Comparison of ENCODE assay signal across 8 cellular contexts in the genomic region with DNA sequence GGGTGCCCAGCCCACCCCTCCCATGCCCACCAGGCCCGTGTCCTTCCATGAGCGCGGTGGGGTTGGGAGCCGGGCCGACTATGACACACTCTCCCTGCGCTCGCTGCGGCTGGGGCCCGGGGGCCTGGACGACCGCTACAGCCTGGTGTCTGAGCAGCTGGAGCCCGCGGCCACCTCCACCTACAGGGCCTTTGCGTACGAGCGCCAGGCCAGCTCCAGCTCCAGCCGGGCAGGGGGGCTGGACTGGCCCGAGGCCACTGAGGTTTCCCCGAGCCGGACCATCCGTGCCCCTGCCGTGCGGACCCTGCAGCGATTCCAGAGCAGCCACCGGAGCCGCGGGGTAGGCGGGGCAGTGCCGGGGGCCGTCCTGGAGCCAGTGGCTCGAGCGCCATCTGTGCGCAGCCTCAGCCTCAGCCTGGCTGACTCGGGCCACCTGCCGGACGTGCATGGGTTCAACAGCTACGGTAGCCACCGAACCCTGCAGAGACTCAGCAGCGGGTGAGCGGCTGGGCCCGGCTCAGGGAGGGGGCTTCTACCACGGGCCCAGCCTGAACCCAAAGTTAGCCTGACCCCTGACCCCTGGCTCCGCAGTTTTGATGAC. TPM values are rescaled to one million over a fixed set of nuclear protein-coding genes. Genes with fewer than 3 reads are reported as not detected.
DNase-seq lines count a peak whose midpoint lies in the region; ATAC-seq and TF ChIP-seq lines count a peak whose summit lies in the region.

No MANE protein-coding gene starts in this region.

- no peaks in the 10 kb centered on the region for H3K9me3 ChIP-seq in stomach

- TF ChIP-seq POLR2A in stomach (IDR thresholded peaks at IDR 0.05) = no peak

- H2AFZ ChIP-seq in KMS-11 (ENCODE audit: low read depth) = peak overlapping the region; percentile 18; the same call in 1 of the 2 replicates

- WGBS in stomach, 5 donors = 36 to 72% (median 55%) methylated on average over 19 to 43 of the region's 43 CpGs

- no peaks in the 10 kb centered on the region for H3K9me3 Mint-ChIP-seq in activated T-cell treated with anti-CD3 and anti-CD28 coated beads, Interleukin-2, amount 50 U/mL, for 4 hours

- no peaks in the 10 kb centered on the region for H3K79me2 ChIP-seq in KMS-11 (ENCODE audit: insufficient read depth, low read depth)

- intact Hi-C loops in left cardiac atrium (cut with DNase I) = loop anchor here in 1 of 2 donors (10.0 kb wide), 1 partner anchor 142 kb away; no protein-coding TSS in a partner anchor
- intact Hi-C loops in stomach (cut with DNase I; ENCODE audit: low total_unique reads) = no loop called here

- in situ Hi-C loops in ACHN (cut with HindIII; ENCODE audit: low pct_ligation_motif_present, low pct_unique_long_range_greater_than_20kb, low sequenced_read_pairs) = no loop called here

- H3K4me1 ChIP-seq in KMS-11 (ENCODE audit: low read depth, poor library complexity, severe bottlenecking) (no peaks in the 10 kb centered on the region), stomach (peaks cover 9 to 44% (median 39%) of the 10 kb centered on the region in 4 donors)

- H4K20me1 ChIP-seq in KMS-11 (ENCODE audit: insufficient read depth) = no peaks in the 10 kb centered on the region

- no peaks in the 10 kb centered on the region for H3K27me3 Mint-ChIP-seq in activated T-cell treated with anti-CD3 and anti-CD28 coated beads, Interleukin-2, amount 50 U/mL, for 4 hours (ENCODE audit: low read depth)

- H3K4me3 ChIP-seq in KMS-11 (IDR thresholded peaks at IDR 0.05; ENCODE audit: insufficient read depth, low read depth, low read length) (no peak overlapping the region), stomach (peak overlapping the region; percentile 23 to 48 (median 42))

- DNase-seq in ACHN = peak; percentile 83
- DNase-seq in activated T-cell treated with anti-CD3 and anti-CD28 coated beads, Interleukin-2, amount 50 U/mL, for 4 hours = peak; percentile 41
- peak; percentile 74 for DNase-seq in left cardiac atrium
- DNase-seq in stomach = no peak
- no peak for DNase-seq in NCI-H446 (lab: John Stamatoyannopoulos, UW)
- no peak for DNase-seq in DMS79 (lab: John Stamatoyannopoulos, UW)

- peaks cover 24% of the 10 kb centered on the region for H3K27me3 ChIP-seq in KMS-11 (ENCODE audit: insufficient read depth, low read depth)
- H3K27me3 ChIP-seq in stomach = peaks cover 0 to 39% (median 10%) of the 10 kb centered on the region in 3 donors

- H3K4me3 Mint-ChIP-seq in activated T-cell treated with anti-CD3 and anti-CD28 coated beads, Interleukin-2, amount 50 U/mL, for 4 hours = no peak overlapping the region

- TF ChIP-seq EP300 in stomach (IDR thresholded peaks at IDR 0.05) = no peak

- no peaks in the 10 kb centered on the region for H3K36me3 Mint-ChIP-seq in activated T-cell treated with anti-CD3 and anti-CD28 coated beads, Interleukin-2, amount 50 U/mL, for 4 hours (ENCODE audit: insufficient read depth)

- H3K4me2 ChIP-seq in KMS-11 = peak overlapping the region; percentile 42; the same call in 1 of the 2 replicates

- H3K27ac ChIP-seq in KMS-11 (no peak overlapping the region), stomach (no peak overlapping the region)

- TF ChIP-seq CTCF in KMS-11 (conservative IDR thresholded peaks at IDR 0.05; ENCODE audit: low read depth, low read length) (peak; percentile 40), stomach (IDR thresholded peaks at IDR 0.05) (peak in 3 of 7 experiments; percentile 23 to 24 (median 23))

- H3K4me1 Mint-ChIP-seq in activated T-cell treated with anti-CD3 and anti-CD28 coated beads, Interleukin-2, amount 50 U/mL, for 4 hours (ENCODE audit: low read depth) = no peaks in the 10 kb centered on the region

- ATAC-seq in GM18498 (IDR thresholded peaks at IDR 0.05; ENCODE audit: unreplicated experiment) (peak; percentile 83), left cardiac atrium (peak; percentile 68 to 92)
- peak; percentile 38 to 76 for ATAC-seq in activated T-cell treated with anti-CD3 and anti-CD28 coated beads, Interleukin-2, amount 50 U/mL, for 4 hours

- no peak overlapping the region for H3K9ac ChIP-seq in KMS-11

- H3K36me3 ChIP-seq in KMS-11 (ENCODE audit: insufficient read depth) = no peaks in the 10 kb centered on the region
- H3K36me3 ChIP-seq in stomach = peaks cover 0 to 27% (median 15%) of the 10 kb centered on the region in 4 donors

RNA-seq across cellular contexts. Expression of a gene that starts 3.0 kb away (rescaled TPM):
- total RNA-seq in activated T-cell treated with anti-CD3 and anti-CD28 coated beads, Interleukin-2, amount 50 U/mL, for 4 hours = under 1 TPM; 0.11 to 0.40 (median 0.16) TPM
- under 1 TPM; 0.52 to 0.68 TPM for total RNA-seq in left cardiac atrium
- total RNA-seq in stomach = 100 to 1,000 TPM in 3 of 5 donors, 10 to 100 TPM in 2; 26.3 to 356 (median 141) TPM
- polyA plus RNA-seq in stomach = 10 to 100 TPM; 31.1 to 94.5 (median 41.7) TPM

RNA-seq across cellular contexts. Expression of a gene that starts 17.8 kb away (rescaled TPM):
- total RNA-seq in activated T-cell treated with anti-CD3 and anti-CD28 coated beads, Interleukin-2, amount 50 U/mL, for 4 hours = 10 to 100 TPM; 26.7 to 29.3 (median 29.2) TPM
- total RNA-seq in left cardiac atrium = 10 to 100 TPM; 35.4 to 36.7 TPM
- 100 to 1,000 TPM in 3 of 5 donors, 10 to 100 TPM in 2; 11.4 to 325 (median 110) TPM for total RNA-seq in stomach
- 100 to 1,000 TPM; 110 to 227 (median 164) TPM for polyA plus RNA-seq in stomach

RNA-seq across cellular contexts. Expression of a gene that starts 27.7 kb away (rescaled TPM):
- 1 to 10 TPM; 3.8 to 6.1 (median 5.5) TPM for total RNA-seq in activated T-cell treated with anti-CD3 and anti-CD28 coated beads, Interleukin-2, amount 50 U/mL, for 4 hours
- total RNA-seq in left cardiac atrium (1 to 10 TPM; 2.1 to 2.4 TPM), stomach (1 to 10 TPM in 2 of 5 donors, under 1 TPM in 1, not detected in 2; 0.45 to 7.5 (median 4.2) TPM)
- polyA plus RNA-seq in stomach = 1 to 10 TPM; 2.4 to 8.8 (median 4.4) TPM

RNA-seq across cellular contexts. Expression of a gene that starts 44.8 kb away (rescaled TPM):
- 10 to 100 TPM; 16.5 to 21.7 (median 20.4) TPM for total RNA-seq in activated T-cell treated with anti-CD3 and anti-CD28 coated beads, Interleukin-2, amount 50 U/mL, for 4 hours
- total RNA-seq in left cardiac atrium (1 to 10 TPM in 1 of 2 donors, under 1 TPM in 1; 0.55 to 1.6 TPM), stomach (100 to 1,000 TPM in 1 of 5 donors, 10 to 100 TPM in 3, 1 to 10 TPM in 1; 5.7 to 208 (median 40.2) TPM)
- 10 to 100 TPM in 2 of 3 donors, 1 to 10 TPM in 1; 9.8 to 37.6 (median 12.8) TPM for polyA plus RNA-seq in stomach

RNA-seq across cellular contexts. Expression of a gene that starts 53.0 kb away (rescaled TPM):
- total RNA-seq in activated T-cell treated with anti-CD3 and anti-CD28 coated beads, Interleukin-2, amount 50 U/mL, for 4 hours = 10 to 100 TPM; 25.7 to 30.9 (median 29.1) TPM
- total RNA-seq in left cardiac atrium (10 to 100 TPM; 21.5 to 26.5 TPM), stomach (100 to 1,000 TPM in 2 of 5 donors, 10 to 100 TPM in 3; 16.5 to 264 (median 59.0) TPM)
- polyA plus RNA-seq in stomach = 10 to 100 TPM; 11.6 to 24.3 (median 22.3) TPM

Comparison
In these comparisons a context has a peak if more than half of its experiments do, and no peak if none do; other contexts are left out.
1. DNase-seq: peak in ACHN (single experiment), activated T-cell treated with anti-CD3 and anti-CD28 coated beads, Interleukin-2, amount 50 U/mL, for 4 hours (single experiment) and left cardiac atrium (single experiment); none in stomach (single experiment), NCI-H446 (0 of 2) and DMS79 (single experiment).
2. RNA of a gene that starts 3.0 kb away (total RNA-seq): 26.3 to 356 TPM in stomach; 0.52 to 0.68 TPM in left cardiac atrium and 0.11 to 0.40 TPM in activated T-cell treated with anti-CD3 and anti-CD28 coated beads, Interleukin-2, amount 50 U/mL, for 4 hours; every median in the first group is over 10 times any median in the second.
3. Peak in every context shown above with its lines, with median percentiles within 50 percentile points of each other: ATAC-seq.